ENCODE assay signal across 17 cellular contexts in genomic region chr18:8785855-8786765, GRCh38.
DNase-seq lines count a peak whose midpoint lies in the region; ATAC-seq, FAIRE-seq and TF ChIP-seq lines count a peak whose summit lies in the region.
"Had no signal": no experiment of that assay in that cellular context is flagged by ENCODE, and none has a peak within 500 bp of the region (broad histone marks: within the 10 kb centered on the region; RNA-seq: fewer than 3 reads in every experiment).

No MANE protein-coding gene starts in this region.

- no peak for FAIRE-seq in HTR-8/SVneo (lab: Jason Lieb, UNC)
- FAIRE-seq in GM19239 (lab: Jason Lieb, UNC) = no peak
- FAIRE-seq: G401.6, RCC 7860 had no signal

- H3K4me2 ChIP-seq in DND-41 (ENCODE audit: insufficient read depth, low read length) (no peak overlapping the region), hepatocyte (peak overlapping the region; percentile 17)

- H3K36me3 Mint-ChIP-seq in T-helper 17 cell (ENCODE audit: low read depth) = no peaks in the 10 kb centered on the region

- peaks cover 29% of the 10 kb centered on the region for H3K27me3 Mint-ChIP-seq in T-helper 17 cell

- H3K4me1 ChIP-seq in DND-41 (ENCODE audit: insufficient read depth, low read length) (no peaks in the 10 kb centered on the region), hepatocyte (ENCODE audit: insufficient read depth) (peaks cover 21% of the 10 kb centered on the region)

- H3K27ac ChIP-seq in DND-41 (ENCODE audit: low read length) = no peak overlapping the region
- H3K27ac ChIP-seq in hepatocyte = peak overlapping the region; percentile 95
- H3K27ac ChIP-seq: neutrophil, VCaP had no signal

- no peak overlapping the region for H3K9ac ChIP-seq in DND-41 (ENCODE audit: low read depth, low read length)

- TF ChIP-seq CTCF in DND-41 (IDR thresholded peaks at IDR 0.05; ENCODE audit: borderline replicate concordance, extremely low read depth, low read length, poor library complexity, severe bottlenecking) (no peak), hepatocyte (IDR thresholded peaks at IDR 0.05; ENCODE audit: poor library complexity) (no peak)

- DNase-seq in DND-41 (no peak), T-helper 17 cell (no peak), hepatocyte (ENCODE audit: low spot score) (no peak), COLO829 (ENCODE audit: low spot score) (no peak), HTR-8/SVneo (ENCODE audit: insufficient read length, low spot score) (no peak), GM19239 (ENCODE audit: insufficient read length, low spot score) (no peak)
- no peak for DNase-seq in stimulated activated naive CD8-positive, alpha-beta T cell treated with anti-CD3 and anti-CD28 coated beads, Interleukin-15, Interleukin-2, amounts not matched to agents 100 U/mL and 50 U/mL, for 24 hours
- DNase-seq: effector CD4-positive, alpha-beta T cell; NCI-H2029; NCI-H748 treated with DMSO at 0.1 percent for 48 hours; stimulated activated CD4-positive, alpha-beta T cell treated with anti-CD3 and anti-CD28 coated beads, Interleukin-4, amount 100 ng/mL, for 24 hours had no signal

- no peak overlapping the region for H3K27ac Mint-ChIP-seq in T-helper 17 cell
- H3K27ac Mint-ChIP-seq: activated naive CD4-positive, alpha-beta T cell treated with anti-CD3 and anti-CD28 coated beads for 36 hours had no signal

- H3K4me1 Mint-ChIP-seq in T-helper 17 cell = peaks cover 8% of the 10 kb centered on the region

- no peaks in the 10 kb centered on the region for H3K27me3 ChIP-seq in DND-41 (ENCODE audit: insufficient read depth, low read length, poor library complexity)
- H3K27me3 ChIP-seq in hepatocyte = no peaks in the 10 kb centered on the region

- no peak overlapping the region for H2AFZ ChIP-seq in DND-41 (ENCODE audit: low read depth, low read length)
- H2AFZ ChIP-seq in hepatocyte = no peak overlapping the region

- 85% methylated on average over 20 of the region's 38 CpGs for WGBS in hepatocyte (ENCODE audit: low lambda C conversion rate, missing lambda C conversion rate)

- H3K9me3 ChIP-seq in DND-41 (ENCODE audit: insufficient read depth, low read length, severe bottlenecking) = no peaks in the 10 kb centered on the region
- no peaks in the 10 kb centered on the region for H3K9me3 ChIP-seq in T-helper 17 cell (ENCODE audit: control insufficient read depth, low read length, poor library complexity, severe bottlenecking)
- no peaks in the 10 kb centered on the region for H3K9me3 ChIP-seq in hepatocyte (ENCODE audit: low read depth)
- H3K9me3 ChIP-seq: neutrophil had no signal

- no peak overlapping the region for H3K4me3 Mint-ChIP-seq in T-helper 17 cell
- H3K4me3 Mint-ChIP-seq: activated naive CD4-positive, alpha-beta T cell treated with anti-CD3 and anti-CD28 coated beads for 36 hours had no signal

- H4K20me1 ChIP-seq in DND-41 (ENCODE audit: insufficient read depth, low read length) (no peaks in the 10 kb centered on the region), hepatocyte (ENCODE audit: insufficient read depth, poor library complexity, severe bottlenecking) (no peaks in the 10 kb centered on the region)

- H3K36me3 ChIP-seq in DND-41 (ENCODE audit: insufficient read depth, low read length) (no peaks in the 10 kb centered on the region), hepatocyte (replicated peaks; ENCODE audit: insufficient read depth, low read depth) (no peaks in the 10 kb centered on the region)
- H3K36me3 ChIP-seq: neutrophil had no signal

- H3K4me3 ChIP-seq in DND-41 (ENCODE audit: low read depth in 1 of 2, low read length in 2 of 2) = no peak overlapping the region
- no peak overlapping the region for H3K4me3 ChIP-seq in hepatocyte

- H3K9me2 ChIP-seq in hepatocyte (replicated peaks; ENCODE audit: insufficient read depth) = no peaks in the 10 kb centered on the region

- ATAC-seq in DND-41 (ENCODE audit: insufficient read depth, low read depth) (0 out of 3 replicates have a peak, but pooled peaks have one; percentile 24), T-helper 17 cell (peak; percentile 65)
- peak; percentile 23 for ATAC-seq in stimulated activated naive CD8-positive, alpha-beta T cell treated with anti-CD3 and anti-CD28 coated beads, Interleukin-15, Interleukin-2, amounts not matched to agents 100 U/mL and 50 U/mL, for 24 hours
- ATAC-seq: sciatic nerve had no signal

- H3K79me2 ChIP-seq in DND-41 (ENCODE audit: insufficient read depth, low read length) (no peaks in the 10 kb centered on the region), hepatocyte (no peaks in the 10 kb centered on the region)
